ENCODE assay signal across 36 cellular contexts in genomic region chrX:49206543-49206942, GRCh38. TPM values are rescaled to one million over a fixed set of nuclear protein-coding genes. Genes with fewer than 3 reads are reported as not detected.
"Had no signal": no experiment of that assay in that cellular context is flagged by ENCODE, and none has a peak within 500 bp of the region (broad histone marks: within the 10 kb centered on the region; RNA-seq: fewer than 3 reads in every experiment).

No MANE protein-coding gene starts in this region.

- DNase-seq: Karpas-422, Kasumi-1, MG63, MM.1S, MV-4-11, NCI-H1048, NCI-H1092, NCI-H1092 treated with DMSO at 0.1 percent for 48 hours, NCI-H1105, NCI-H1417, NCI-H1417 treated with DMSO at 0.1 percent for 48 hours, NCI-H1436, NCI-H1436 treated with DMSO at 0.1 percent for 48 hours, NCI-H146, NCI-H1694, NCI-H1694 treated with DMSO at 0.1 percent for 48 hours, NCI-H187, NCI-H187 treated with DMSO at 0.1 percent for 48 hours, NCI-H1930, NCI-H2029, NCI-H2029 treated with DMSO at 0.1 percent for 48 hours, NCI-H2081, NCI-H2081 treated with DMSO at 0.1 percent for 48 hours, NCI-H2107, NCI-H2171, NCI-H2171 treated with DMSO at 0.1 percent for 48 hours, NCI-H2227 treated with DMSO at 0.1 percent for 48 hours, NCI-H226, NCI-H345, NCI-H446, NCI-H446 treated with DMSO at 0.1 percent for 48 hours, NCI-H510A, NCI-H510A treated with DMSO at 0.1 percent for 48 hours had no signal

RNA-seq across cellular contexts. Expression of gene CACNA1F, which starts 26.6 kb away (rescaled TPM):
- total RNA-seq: LHCN-M2, M059J, MCF 10A had no signal
